Comparison of ENCODE assay signal across 8 cellular contexts in the genomic region with DNA sequence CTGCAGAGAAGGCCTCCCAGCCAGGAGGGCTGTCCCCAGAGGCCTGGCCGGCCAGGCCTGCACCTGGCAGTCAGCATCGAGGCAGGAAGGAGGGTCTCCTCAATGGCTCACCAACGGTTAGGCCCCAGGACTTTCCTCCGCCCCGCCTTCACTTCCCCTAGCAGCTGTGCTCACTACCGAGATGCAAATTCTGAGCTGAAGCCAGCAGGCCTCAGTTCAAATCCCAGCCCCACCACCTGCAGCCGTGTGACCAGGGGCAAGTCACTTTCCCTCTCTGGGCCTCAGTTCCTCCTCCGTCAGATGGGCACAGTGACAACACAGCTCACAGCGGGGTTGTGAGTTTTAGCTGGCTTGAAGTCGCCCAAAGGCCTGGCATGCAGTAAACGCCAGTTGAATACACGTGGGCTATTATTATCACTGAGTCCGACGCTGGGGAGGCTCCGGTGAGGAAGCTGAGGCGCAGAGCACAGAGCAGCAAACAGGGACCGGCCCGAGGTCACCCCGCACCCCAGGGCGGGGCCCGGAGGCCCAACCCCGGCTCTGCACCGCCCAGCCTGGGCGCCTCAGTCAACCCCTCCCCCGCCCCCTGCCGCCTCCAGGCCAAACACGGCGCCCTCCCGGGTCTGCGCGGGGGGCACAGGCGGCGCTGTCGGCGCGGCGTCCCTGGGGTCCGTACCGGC. TPM values are rescaled to one million over a fixed set of nuclear protein-coding genes. Genes with fewer than 3 reads are reported as not detected.
DNase-seq lines count a peak whose midpoint lies in the region; ATAC-seq and TF ChIP-seq lines count a peak whose summit lies in the region.

No MANE protein-coding gene starts in this region.

- no peaks in the 10 kb centered on the region for H3K9me3 ChIP-seq in right atrium auricular region

- ATAC-seq in GM18519 (IDR thresholded peaks at IDR 0.05; ENCODE audit: low FRiP score, unreplicated experiment) (peak; percentile 22), HG02943 (IDR thresholded peaks at IDR 0.05; ENCODE audit: low read depth, unreplicated experiment) (peak; percentile 45), left lobe of liver (no peak)
- peak; percentile 56 for ATAC-seq in activated CD8-positive, alpha-beta memory T cell treated with anti-CD3 and anti-CD28 coated beads, Interleukin-2, amount 10 ng/mL, durations not matched to agents 7 days and 5 days

- no peaks in the 10 kb centered on the region for H3K9me3 Mint-ChIP-seq in activated CD8-positive, alpha-beta memory T cell treated with anti-CD3 and anti-CD28 coated beads, Interleukin-2, amount 10 ng/mL, durations not matched to agents 7 days and 5 days (ENCODE audit: low read depth)

- H3K27ac ChIP-seq in right atrium auricular region, result no peak overlapping the region

- peak overlapping the region; percentile 17 to 47 for H3K4me3 ChIP-seq in right atrium auricular region

- H3K27ac Mint-ChIP-seq in activated CD8-positive, alpha-beta memory T cell treated with anti-CD3 and anti-CD28 coated beads, Interleukin-2, amount 10 ng/mL, durations not matched to agents 7 days and 5 days, result peak overlapping the region; percentile 84

- H3K4me1 Mint-ChIP-seq in activated CD8-positive, alpha-beta memory T cell treated with anti-CD3 and anti-CD28 coated beads, Interleukin-2, amount 10 ng/mL, durations not matched to agents 7 days and 5 days, result peaks cover 84% of the 10 kb centered on the region

- DNase-seq in Ammon's horn (ENCODE audit: low spot score), result peak; percentile 3
- peak; percentile 20 to 82 for DNase-seq in NCI-H446 (lab: John Stamatoyannopoulos, UW)
- DNase-seq in activated CD8-positive, alpha-beta memory T cell treated with anti-CD3 and anti-CD28 coated beads, Interleukin-2, amount 10 ng/mL, durations not matched to agents 7 days and 5 days, result peak; percentile 83
- no peak for DNase-seq in right atrium auricular region (ENCODE audit: low spot score)
- DNase-seq in stimulated activated CD4-positive, alpha-beta T cell treated with anti-CD3 and anti-CD28 coated beads, Interleukin-1b, Interleukin-23, amount 100 ng/mL, for 24 hours (ENCODE audit: low read depth in 4 of 4, low spot score in 1 of 4), result peak in 3 of 4 experiments; percentile 40 to 79 (median 57)
- no peak for DNase-seq in left lobe of liver (ENCODE audit: low spot score)

- H3K4me3 Mint-ChIP-seq in activated CD8-positive, alpha-beta memory T cell treated with anti-CD3 and anti-CD28 coated beads, Interleukin-2, amount 10 ng/mL, durations not matched to agents 7 days and 5 days, result peak overlapping the region; percentile 93

- CTCF ChIA-PET in activated CD8-positive, alpha-beta memory T cell treated with anti-CD3 and anti-CD28 coated beads, Interleukin-2, amount 10 ng/mL, durations not matched to agents 7 days and 5 days (lab: Charles Lee), result interaction anchor here (0.6 to 9.2 kb wide), 8 partner anchors 10 to 284 kb away, joined by 3 to 106 read pairs (median 4); a partner anchor contains a TSS

- peaks cover 16% of the 10 kb centered on the region for H3K36me3 Mint-ChIP-seq in activated CD8-positive, alpha-beta memory T cell treated with anti-CD3 and anti-CD28 coated beads, Interleukin-2, amount 10 ng/mL, durations not matched to agents 7 days and 5 days

- TF ChIP-seq CTCF in right atrium auricular region (IDR thresholded peaks at IDR 0.05), result no peak

- no peaks in the 10 kb centered on the region for H3K27me3 Mint-ChIP-seq in activated CD8-positive, alpha-beta memory T cell treated with anti-CD3 and anti-CD28 coated beads, Interleukin-2, amount 10 ng/mL, durations not matched to agents 7 days and 5 days

- H3K4me1 ChIP-seq in right atrium auricular region, result peaks cover 0 to 40% of the 10 kb centered on the region in 2 donors

- H3K36me3 ChIP-seq in right atrium auricular region, result no peaks in the 10 kb centered on the region

- no peaks in the 10 kb centered on the region for H3K27me3 ChIP-seq in right atrium auricular region

RNA-seq across cellular contexts. Expression of a gene that starts 0.7 kb away (rescaled TPM):
- 100 to 1,000 TPM in 1 of 2 experiments, 10 to 100 TPM in 1; 87.7 to 100 TPM for total RNA-seq in activated CD8-positive, alpha-beta memory T cell treated with anti-CD3 and anti-CD28 coated beads, Interleukin-2, amount 10 ng/mL, durations not matched to agents 7 days and 5 days
- total RNA-seq in right atrium auricular region (under 1 TPM; 0.31 to 0.33 TPM), left lobe of liver (0.60 TPM)

RNA-seq across cellular contexts. Expression of a gene that starts 11.2 kb away (rescaled TPM):
- total RNA-seq in activated CD8-positive, alpha-beta memory T cell treated with anti-CD3 and anti-CD28 coated beads, Interleukin-2, amount 10 ng/mL, durations not matched to agents 7 days and 5 days, result 10 to 100 TPM; 28.3 to 34.0 TPM
- total RNA-seq in right atrium auricular region (10 to 100 TPM; 81.7 to 88.4 TPM), left lobe of liver (19.9 TPM)

RNA-seq across cellular contexts. Expression of a gene that starts 18.7 kb away (rescaled TPM):
- total RNA-seq in activated CD8-positive, alpha-beta memory T cell treated with anti-CD3 and anti-CD28 coated beads, Interleukin-2, amount 10 ng/mL, durations not matched to agents 7 days and 5 days, result 1 to 10 TPM; 3.7 to 3.9 TPM
- total RNA-seq in right atrium auricular region, result under 1 TPM; 0.33 to 0.79 TPM
- 0.20 TPM for total RNA-seq in left lobe of liver

RNA-seq across cellular contexts. Expression of a gene that starts 23.3 kb away (rescaled TPM):
- under 1 TPM; 0.30 to 0.53 TPM for total RNA-seq in activated CD8-positive, alpha-beta memory T cell treated with anti-CD3 and anti-CD28 coated beads, Interleukin-2, amount 10 ng/mL, durations not matched to agents 7 days and 5 days
- total RNA-seq in right atrium auricular region (not detected), left lobe of liver (not detected)

RNA-seq across cellular contexts. Expression of a gene that starts 34.6 kb away (rescaled TPM):
- total RNA-seq in activated CD8-positive, alpha-beta memory T cell treated with anti-CD3 and anti-CD28 coated beads, Interleukin-2, amount 10 ng/mL, durations not matched to agents 7 days and 5 days, result 10 to 100 TPM; 11.9 to 15.6 TPM
- total RNA-seq in right atrium auricular region, result 1 to 10 TPM; 4.5 to 9.8 TPM
- 15.4 TPM for total RNA-seq in left lobe of liver

Comparison
In these comparisons a context has a peak if more than half of its experiments do, and no peak if none do; other contexts are left out.
1. DNase-seq: peak in Ammon's horn (single experiment), NCI-H446 (2 of 2), activated CD8-positive, alpha-beta memory T cell treated with anti-CD3 and anti-CD28 coated beads, Interleukin-2, amount 10 ng/mL, durations not matched to agents 7 days and 5 days (single experiment) and stimulated activated CD4-positive, alpha-beta T cell treated with anti-CD3 and anti-CD28 coated beads, Interleukin-1b, Interleukin-23, amount 100 ng/mL, for 24 hours (3 of 4); none in right atrium auricular region (single experiment) and left lobe of liver (single experiment).
2. RNA of a gene that starts 0.7 kb away (total RNA-seq): 87.7 to 100 TPM in activated CD8-positive, alpha-beta memory T cell treated with anti-CD3 and anti-CD28 coated beads, Interleukin-2, amount 10 ng/mL, durations not matched to agents 7 days and 5 days; 0.60 TPM in left lobe of liver (single experiment) and 0.31 to 0.33 TPM in right atrium auricular region; every median in the first group is over 10 times any median in the second.